Comparison of ENCODE assay signal across 16 cellular contexts in the genomic region with DNA sequence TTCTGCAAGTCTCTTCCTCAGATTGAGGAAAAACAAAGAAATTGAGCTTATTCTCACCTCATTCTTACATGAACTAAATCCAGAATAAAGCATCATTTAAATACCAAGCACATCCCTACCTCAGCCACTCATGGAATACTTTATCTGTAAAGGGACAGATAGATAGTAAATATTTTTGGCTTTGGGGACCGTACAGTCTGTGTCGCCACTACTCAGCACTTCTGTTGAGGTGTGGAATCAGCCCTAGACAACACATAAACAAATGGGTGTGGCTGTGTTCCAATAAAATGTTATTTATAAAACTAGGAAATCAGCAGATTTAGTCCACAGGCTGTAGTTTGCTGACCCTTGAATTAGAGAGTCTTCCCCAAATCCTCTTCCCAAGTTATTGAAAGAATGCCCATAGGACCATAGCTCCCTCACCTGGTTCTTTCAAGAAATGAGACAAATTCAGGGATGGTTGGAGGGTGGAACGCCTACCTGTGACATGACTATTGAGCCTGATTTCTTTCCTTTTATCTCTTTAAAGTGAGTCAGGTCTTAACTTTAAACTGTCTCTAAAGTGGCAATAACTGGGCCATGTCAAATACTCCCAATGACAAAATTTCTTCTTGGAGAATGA.
A peak's percentile ranks its signal among the peaks of the same experiment; 100 is the strongest.
DNase-seq lines count a peak whose midpoint lies in the region; ATAC-seq and TF ChIP-seq lines count a peak whose summit lies in the region.
"Had no signal": no experiment of that assay in that cellular context is flagged by ENCODE, and none has a peak within 500 bp of the region (broad histone marks: within the 10 kb centered on the region; RNA-seq: fewer than 3 reads in every experiment).

No MANE protein-coding gene starts in this region.

- ATAC-seq in foreskin keratinocyte = peak; percentile 35
- no peak for ATAC-seq in HG03469 (IDR thresholded peaks at IDR 0.05; ENCODE audit: unreplicated experiment)
- ATAC-seq: activated T-helper 17 cell treated with anti-CD3 and anti-CD28 coated beads, Interleukin-2, amount 50 U/mL, for 72 hours; body of pancreas; natural killer cell treated with Interleukin-12 subunit alpha and Interleukin-12 subunit beta and Interleukin-15 and Interleukin-18, amount 100 ng/mL, for 72 hours had no signal

- H3F3A ChIP-seq in smooth muscle cell (ENCODE audit: low read depth) = no peaks in the 10 kb centered on the region

- 84% methylated on average over 3 of the region's 3 CpGs for WGBS in smooth muscle cell (ENCODE audit: low lambda C conversion rate)

- H3K4me3 ChIP-seq in cardiac muscle cell = no peak overlapping the region
- H3K4me3 ChIP-seq in smooth muscle cell = no peak overlapping the region
- H3K4me3 ChIP-seq: body of pancreas, esophagus muscularis mucosa, spleen had no signal

- H3K27ac ChIP-seq in cardiac muscle cell (no peak overlapping the region), foreskin keratinocyte (no peak overlapping the region), smooth muscle cell (ENCODE audit: low read depth) (no peak overlapping the region)
- H3K27ac ChIP-seq: body of pancreas, esophagus muscularis mucosa, spleen had no signal

- peak in 1 of 2 donors; percentile 25 for DNase-seq in cardiac muscle cell (ENCODE audit: low read depth in 1 of 2, low spot score in 1 of 2)
- DNase-seq in cardiac septum (ENCODE audit: low spot score) = no peak
- peak; percentile 64 for DNase-seq in SK-MEL-5 (ENCODE audit: low read depth, low spot score)
- peak in 1 of 2 donors; percentile 23 for DNase-seq in foreskin keratinocyte
- DNase-seq in smooth muscle cell (lab: John Stamatoyannopoulos, UW; ENCODE audit: unreplicated experiment) = no peak
- no peak for DNase-seq in ureter (ENCODE audit: low spot score)
- DNase-seq in A172 (ENCODE audit: low spot score) = no peak
- DNase-seq: activated CD4-positive, alpha-beta T cell treated with anti-CD3 and anti-CD28 coated beads for 4 hours; body of pancreas; GF-D8; NCI-H1105; spleen had no signal

- H3K4me2 ChIP-seq in smooth muscle cell = no peak overlapping the region

- H4K20me1 ChIP-seq in smooth muscle cell (ENCODE audit: low read depth) = no peaks in the 10 kb centered on the region

- H2AFZ ChIP-seq in smooth muscle cell (ENCODE audit: low read depth) = no peak overlapping the region

- in situ Hi-C loops in SK-MEL-5 (cut with HindIII; ENCODE audit: low pct_unique_long_range_greater_than_20kb, low sequenced_read_pairs) = no loop called here

- no peaks in the 10 kb centered on the region for H3K36me3 ChIP-seq in cardiac muscle cell
- no peaks in the 10 kb centered on the region for H3K36me3 ChIP-seq in smooth muscle cell (ENCODE audit: low read depth)
- H3K36me3 ChIP-seq: spleen had no signal

- H3K9ac ChIP-seq in smooth muscle cell (ENCODE audit: low read depth) = no peak overlapping the region

- H3K27me3 ChIP-seq in cardiac muscle cell (no peaks in the 10 kb centered on the region), foreskin keratinocyte (no peaks in the 10 kb centered on the region), smooth muscle cell (ENCODE audit: low read depth) (no peaks in the 10 kb centered on the region)
- H3K27me3 ChIP-seq: body of pancreas, esophagus muscularis mucosa, spleen had no signal

- TF ChIP-seq CTCF in cardiac muscle cell (IDR thresholded peaks at IDR 0.05; ENCODE audit: low read depth, low read length) = peak; percentile 34
- TF ChIP-seq CTCF in foreskin keratinocyte (conservative IDR thresholded peaks at IDR 0.05) = peak; percentile 63
- TF ChIP-seq CTCF in smooth muscle cell (IDR thresholded peaks at IDR 0.05; ENCODE audit: borderline replicate concordance, insufficient read depth, poor library complexity, severe bottlenecking) = peak; percentile 6

- H3K9me3 ChIP-seq in cardiac muscle cell (ENCODE audit: low read depth) (no peaks in the 10 kb centered on the region), smooth muscle cell (replicated peaks; ENCODE audit: low read depth) (no peaks in the 10 kb centered on the region)
- H3K9me3 ChIP-seq: body of pancreas, esophagus muscularis mucosa had no signal

- H3K4me1 ChIP-seq in cardiac muscle cell (ENCODE audit: low read depth) (peaks cover 13% of the 10 kb centered on the region), foreskin keratinocyte (no peaks in the 10 kb centered on the region), smooth muscle cell (ENCODE audit: low read depth) (no peaks in the 10 kb centered on the region)
- H3K4me1 ChIP-seq: esophagus muscularis mucosa, spleen had no signal

- no peaks in the 10 kb centered on the region for H3K79me2 ChIP-seq in smooth muscle cell (ENCODE audit: low read depth)

- intact Hi-C loops in cardiac septum (cut with DNase I) = no loop called here

Comparison
In these comparisons a context has a peak if more than half of its experiments do, and no peak if none do; other contexts are left out.
1. CTCF ChIP-seq: peak in every context shown above with its lines; median percentile 63 in foreskin keratinocyte; 34 in cardiac muscle cell; 6 in smooth muscle cell.